In the genomic region with DNA sequence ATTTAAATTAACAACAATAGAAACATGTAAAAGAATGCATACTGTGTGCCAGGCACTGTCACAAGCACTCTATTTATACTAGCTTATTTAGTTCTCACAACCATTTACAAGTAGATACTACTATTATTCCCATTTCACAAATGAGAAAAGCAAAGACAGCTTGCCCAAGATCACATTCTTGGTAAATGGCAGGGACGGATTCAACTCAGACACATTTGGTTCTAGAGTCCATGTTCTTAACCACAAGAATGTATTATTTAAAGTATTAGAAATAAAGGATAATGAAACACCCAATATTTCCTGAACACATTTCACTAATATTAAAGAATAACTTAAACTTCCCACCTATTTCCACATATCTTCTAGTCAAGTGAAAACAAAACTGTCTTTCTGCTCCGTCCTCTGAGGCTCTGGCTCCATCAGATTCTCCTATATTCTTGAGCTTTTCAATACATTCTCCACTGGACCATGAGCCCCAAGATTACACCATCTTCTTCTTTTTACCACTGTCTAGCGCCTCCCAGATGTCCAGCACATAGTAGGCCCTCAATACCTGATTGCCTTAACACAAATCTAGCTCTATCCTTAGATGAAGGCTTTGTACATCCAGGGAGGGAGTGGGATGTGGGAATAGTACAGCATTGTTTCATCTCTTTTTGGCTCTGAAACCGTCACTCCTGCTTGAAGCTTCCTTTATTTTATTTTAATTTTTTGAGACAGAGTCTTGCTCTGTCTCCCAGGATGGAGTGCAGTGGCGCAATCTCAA, we compare ENCODE assay signal across 33 cellular contexts.
"Had no signal": no experiment of that assay in that cellular context is flagged by ENCODE, and none has a peak within 500 bp of the region (broad histone marks: within the 10 kb centered on the region; RNA-seq: fewer than 3 reads in every experiment).

No MANE protein-coding gene starts in this region.

- H3K27ac Mint-ChIP-seq: activated CD4-positive, alpha-beta T cell treated with anti-CD3 and anti-CD28 coated beads, Interleukin-2, amount 10 ng/mL, durations not matched to agents 24 days and 14 days; activated CD8-positive, alpha-beta T cell treated with anti-CD3 and anti-CD28 coated beads for 36 hours; activated naive CD4-positive, alpha-beta T cell treated with anti-CD3 and anti-CD28 coated beads, Interleukin-2, amount 10 ng/mL, durations not matched to agents 7 days and 5 days; activated naive CD8-positive, alpha-beta T cell treated with anti-CD3 and anti-CD28 coated beads, Interleukin-2, amount 50 U/mL, for 24 hours; activated T-cell treated with anti-CD3 and anti-CD28 coated beads, Interleukin-2, amount 50 U/mL, for 72 hours; activated T-helper 2 cell treated with anti-CD3 and anti-CD28 coated beads, Interferon-gamma antibody, Interleukin-2, Interleukin-4, amounts not matched to agents 10 μg/mL and 5 μg/mL and 100 μg/mL, durations not matched to agents 14 hours and 24 hours and 36 hours; T-helper 1 cell treated with Interleukin-12 subunit alpha and Interleukin-12 subunit beta and Interleukin-4 antibody, amounts not matched to agents 30 μg/mL and 1 μg/mL, for 36 hours; T-helper 2 cell treated with Interferon-gamma antibody and Interleukin-4, amounts not matched to agents 5 μg/mL and 100 μg/mL, for 36 hours had no signal

- H3K27ac ChIP-seq: KMS-11, Peyer's patch, SJSA1 had no signal

- H3K4me1 ChIP-seq: Peyer's patch, SJSA1 had no signal

- H3K9me3 Mint-ChIP-seq: activated CD4-positive, alpha-beta T cell treated with anti-CD3 and anti-CD28 coated beads, Interleukin-2, amount 10 ng/mL, durations not matched to agents 24 days and 14 days; activated CD8-positive, alpha-beta T cell treated with anti-CD3 and anti-CD28 coated beads for 36 hours; activated naive CD4-positive, alpha-beta T cell treated with anti-CD3 and anti-CD28 coated beads, Interleukin-2, amount 10 ng/mL, durations not matched to agents 7 days and 5 days; activated naive CD8-positive, alpha-beta T cell treated with anti-CD3 and anti-CD28 coated beads, Interleukin-2, amount 50 U/mL, for 24 hours; activated T-cell treated with anti-CD3 and anti-CD28 coated beads, Interleukin-2, amount 50 U/mL, for 72 hours; activated T-helper 2 cell treated with anti-CD3 and anti-CD28 coated beads, Interferon-gamma antibody, Interleukin-2, Interleukin-4, amounts not matched to agents 10 μg/mL and 5 μg/mL and 100 μg/mL, durations not matched to agents 14 hours and 24 hours and 36 hours; brain; T-helper 1 cell treated with Interleukin-12 subunit alpha and Interleukin-12 subunit beta and Interleukin-4 antibody, amounts not matched to agents 30 μg/mL and 1 μg/mL, for 36 hours; T-helper 2 cell treated with Interferon-gamma antibody and Interleukin-4, amounts not matched to agents 5 μg/mL and 100 μg/mL, for 36 hours had no signal

- H3K27me3 ChIP-seq: Peyer's patch, SJSA1 had no signal

- H3K4me3 Mint-ChIP-seq: activated CD4-positive, alpha-beta T cell treated with anti-CD3 and anti-CD28 coated beads, Interleukin-2, amount 10 ng/mL, durations not matched to agents 24 days and 14 days; activated CD8-positive, alpha-beta T cell treated with anti-CD3 and anti-CD28 coated beads for 36 hours; activated naive CD4-positive, alpha-beta T cell treated with anti-CD3 and anti-CD28 coated beads, Interleukin-2, amount 10 ng/mL, durations not matched to agents 7 days and 5 days; activated naive CD8-positive, alpha-beta T cell treated with anti-CD3 and anti-CD28 coated beads, Interleukin-2, amount 50 U/mL, for 24 hours; activated T-cell treated with anti-CD3 and anti-CD28 coated beads, Interleukin-2, amount 50 U/mL, for 72 hours; brain; T-helper 1 cell treated with Interleukin-12 subunit alpha and Interleukin-12 subunit beta and Interleukin-4 antibody, amounts not matched to agents 30 μg/mL and 1 μg/mL, for 36 hours; T-helper 2 cell treated with Interferon-gamma antibody and Interleukin-4, amounts not matched to agents 5 μg/mL and 100 μg/mL, for 36 hours had no signal

- H3K9ac ChIP-seq: KMS-11, SK-N-SH had no signal

- H3K4me3 ChIP-seq: Peyer's patch, SJSA1 had no signal

- H3K4me1 Mint-ChIP-seq: activated CD4-positive, alpha-beta T cell treated with anti-CD3 and anti-CD28 coated beads, Interleukin-2, amount 10 ng/mL, durations not matched to agents 24 days and 14 days; activated naive CD4-positive, alpha-beta T cell treated with anti-CD3 and anti-CD28 coated beads, Interleukin-2, amount 10 ng/mL, durations not matched to agents 7 days and 5 days; activated naive CD8-positive, alpha-beta T cell treated with anti-CD3 and anti-CD28 coated beads, Interleukin-2, amount 50 U/mL, for 24 hours; brain had no signal

- DNase-seq: activated CD4-positive, alpha-beta T cell treated with anti-CD3 and anti-CD28 coated beads, Interleukin-2, amount 10 ng/mL, durations not matched to agents 24 days and 14 days; activated CD4-positive, alpha-beta T cell treated with anti-CD3 and anti-CD28 coated beads, Interleukin-2, amount 50 U/mL, for 4 hours; activated CD8-positive, alpha-beta T cell treated with anti-CD3 and anti-CD28 coated beads for 36 hours; activated gamma-delta T cell; activated naive CD4-positive, alpha-beta T cell treated with anti-CD3 and anti-CD28 coated beads, Interleukin-2, amount 10 ng/mL, durations not matched to agents 7 days and 5 days; activated naive CD8-positive, alpha-beta T cell treated with anti-CD3 and anti-CD28 coated beads, Interleukin-2, amount 50 U/mL, for 24 hours; activated T-cell treated with anti-CD3 and anti-CD28 coated beads, Interleukin-2, amount 50 U/mL, for 1 hour; activated T-cell treated with anti-CD3 and anti-CD28 coated beads, Interleukin-2, amount 50 U/mL, for 72 hours; anterior cingulate cortex; caudate nucleus; MM.1S; MV-4-11; NCI-H1092; NCI-H1436 treated with DMSO at 0.1 percent for 48 hours; NCI-H1694 treated with DMSO at 0.1 percent for 48 hours; NCI-H2029 treated with DMSO at 0.1 percent for 48 hours; NCI-H2107; NCI-H2171; NCI-H510A; NCI-H526; NCI-H748 treated with DMSO at 0.1 percent for 48 hours; NK-92 treated with Interleukin-12 subunit alpha and Interleukin-12 subunit beta, amount 100 ng/mL, for 24 hours; PC-3; Peyer's patch; RPMI8226; SHP77 treated with DMSO at 0.1 percent for 48 hours; SK-N-SH had no signal

- H3K27me3 Mint-ChIP-seq: activated CD4-positive, alpha-beta T cell treated with anti-CD3 and anti-CD28 coated beads, Interleukin-2, amount 10 ng/mL, durations not matched to agents 24 days and 14 days; activated CD8-positive, alpha-beta T cell treated with anti-CD3 and anti-CD28 coated beads for 36 hours; activated naive CD4-positive, alpha-beta T cell treated with anti-CD3 and anti-CD28 coated beads, Interleukin-2, amount 10 ng/mL, durations not matched to agents 7 days and 5 days; activated naive CD8-positive, alpha-beta T cell treated with anti-CD3 and anti-CD28 coated beads, Interleukin-2, amount 50 U/mL, for 24 hours; brain had no signal

- H3K9me3 ChIP-seq: Peyer's patch, SJSA1, SK-N-SH had no signal

- H3K4me2 ChIP-seq: KMS-11, SK-N-SH had no signal

- ATAC-seq: activated CD8-positive, alpha-beta T cell treated with anti-CD3 and anti-CD28 coated beads for 36 hours; activated naive CD8-positive, alpha-beta T cell treated with anti-CD3 and anti-CD28 coated beads, Interleukin-2, amount 50 U/mL, for 24 hours; activated T-cell treated with anti-CD3 and anti-CD28 coated beads, Interleukin-2, amount 50 U/mL, for 72 hours; PC-3 had no signal
